20 cellular contexts compared by ENCODE assay signal in genomic region chr6:149999636-150000035, GRCh38. TPM values are rescaled to one million over a fixed set of nuclear protein-coding genes. Genes with fewer than 3 reads are reported as not detected.
"Had no signal": no experiment of that assay in that cellular context is flagged by ENCODE, and none has a peak within 500 bp of the region (broad histone marks: within the 10 kb centered on the region; RNA-seq: fewer than 3 reads in every experiment).

No MANE protein-coding gene starts in this region.

- H3K36me3 ChIP-seq: MG63 had no signal

- H3K9me2 ChIP-seq: SK-N-SH had no signal

- H3K27me3 ChIP-seq: MG63 had no signal

- H3K9ac ChIP-seq: SK-N-SH had no signal

- DNase-seq: KBM-7, MG63, NCI-H1092, NCI-H1105 treated with DMSO at 0.1 percent for 48 hours, NCI-H1417 treated with DMSO at 0.1 percent for 48 hours, NCI-H146, NCI-H1694 treated with DMSO at 0.1 percent for 48 hours, NCI-H1930, NCI-H2081, NCI-H2107, NCI-H2227 treated with DMSO at 0.1 percent for 48 hours, NCI-H524, NCI-H69, NCI-H774, PC-3, SHP77, SK-N-SH had no signal

- H3K4me2 ChIP-seq: SK-N-SH had no signal

- H3K4me3 ChIP-seq: MG63 had no signal

- H3K9me3 ChIP-seq: MG63, SK-N-SH had no signal

RNA-seq across cellular contexts. Expression of gene RAET1L, which starts 25.7 kb away (rescaled TPM):
- total RNA-seq: LHCN-M2, OCI-LY7, SK-MEL-5 had no signal
- polyA plus RNA-seq: SK-N-SH had no signal

RNA-seq across cellular contexts. Expression of gene ULBP1, which starts 35.9 kb away (rescaled TPM):
- total RNA-seq: SK-MEL-5 had no signal
